ENCODE assay signal across 9 cellular contexts in the genomic region with DNA sequence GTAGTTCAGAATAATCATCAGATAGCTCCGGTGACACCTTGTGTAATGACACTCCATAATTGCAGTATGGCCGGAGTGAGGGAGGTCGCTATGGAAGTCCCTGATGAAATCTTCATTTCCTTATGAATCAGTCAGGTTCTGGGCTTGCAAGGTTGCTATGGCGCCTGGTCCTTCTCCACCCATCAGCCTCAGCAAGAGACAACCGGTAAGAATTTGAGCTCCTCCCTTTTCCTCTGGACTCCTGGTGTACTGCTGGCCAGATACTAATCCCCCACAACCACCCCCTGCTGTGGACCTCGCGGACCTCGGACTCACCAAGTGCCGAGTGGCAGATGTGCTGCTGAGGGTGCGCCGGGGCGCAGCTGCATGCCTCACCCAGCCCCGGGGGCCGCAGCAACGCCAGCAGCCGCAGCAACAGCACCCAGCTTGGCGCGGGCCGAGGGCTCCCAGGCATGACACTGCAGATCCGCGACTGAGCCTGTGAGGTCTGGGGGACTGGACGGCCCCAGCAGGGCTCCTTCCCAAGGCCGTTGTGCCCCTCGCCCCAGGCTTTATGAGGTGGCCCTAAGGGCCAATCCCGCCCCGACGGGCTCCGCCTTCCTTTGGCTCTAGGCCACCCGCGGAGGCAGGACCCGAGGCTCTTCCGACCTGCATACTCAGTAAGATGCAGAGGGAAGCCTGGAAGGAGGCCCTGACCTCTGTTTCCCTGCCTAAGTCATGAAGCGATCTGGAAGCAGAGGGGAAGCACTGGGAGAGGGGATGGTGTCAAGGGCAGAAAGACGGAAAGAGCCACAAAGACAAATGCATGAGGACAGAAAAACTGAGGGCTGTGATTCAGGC. TPM values are rescaled to one million over a fixed set of nuclear protein-coding genes. Genes with fewer than 3 reads are reported as not detected.
DNase-seq lines count a peak whose midpoint lies in the region; ATAC-seq and TF ChIP-seq lines count a peak whose summit lies in the region.
"Had no signal": no experiment of that assay in that cellular context is flagged by ENCODE, and none has a peak within 500 bp of the region (broad histone marks: within the 10 kb centered on the region; RNA-seq: fewer than 3 reads in every experiment).

Gene TIMP4 (minus strand): TSS at position 526 of the 840 bp plus-strand sequence. CDS start 72 bp downstream, at position 454.

- peaks cover 7% of the 10 kb centered on the region for H3K36me3 ChIP-seq in thoracic aorta
- H3K36me3 ChIP-seq: cardiac muscle cell had no signal

- peak within 1 kb of the TSS; percentile 52 to 66 for H3K27ac ChIP-seq in thoracic aorta
- H3K27ac ChIP-seq: cardiac muscle cell had no signal

- no peaks in the 10 kb centered on the region for H3K27me3 ChIP-seq in thoracic aorta (replicated peaks; ENCODE audit: insufficient read depth)
- H3K27me3 ChIP-seq: cardiac muscle cell had no signal

- TF ChIP-seq CTCF in choroid plexus epithelial cell (conservative IDR thresholded peaks at IDR 0.05; ENCODE audit: low read depth, low read length) (no peak), thoracic aorta (IDR thresholded peaks at IDR 0.05) (no peak)

- DNase-seq in NCI-H1417 (lab: John Stamatoyannopoulos, UW) (peak in 2 of 3 experiments; percentile 65 to 77), NCI-H1417 treated with DMSO at 0.1 percent for 48 hours (lab: John Stamatoyannopoulos, UW) (no peak), choroid plexus epithelial cell (ENCODE audit: low read depth) (peak; percentile 94), left lobe of liver (ENCODE audit: low spot score) (no peak), thoracic aorta (ENCODE audit: low spot score) (no peak), T1000 (lab: John Stamatoyannopoulos, UW) (no peak), cerebellar nuclear complex (lab: John Stamatoyannopoulos, UW) (no peak)
- no peak for DNase-seq in stimulated activated CD4-positive, alpha-beta T cell treated with anti-CD3 and anti-CD28 coated beads, Interleukin-4, amount 100 ng/mL, for 4 hours

- ATAC-seq in left lobe of liver (peak; percentile 77), thoracic aorta (ENCODE audit: insufficient number of reproducible peaks, low FRiP score, low read depth) (peak; percentile 30)

- H3K9me3 ChIP-seq in thoracic aorta: no peaks in the 10 kb centered on the region

- H3K4me3 ChIP-seq in choroid plexus epithelial cell (ENCODE audit: low read depth, low read length) (peak within 1 kb of the TSS; percentile 55), thoracic aorta (peak within 1 kb of the TSS; percentile 73)
- H3K4me3 ChIP-seq: cardiac muscle cell had no signal

- H3K4me1 ChIP-seq in thoracic aorta (ENCODE audit: control insufficient read depth in 1 of 2, low read depth in 2 of 2): peaks cover 29 to 58% of the 10 kb centered on the region in 2 donors

RNA-seq across cellular contexts. Expression of gene TIMP4, which starts in this region (rescaled TPM):
- total RNA-seq in left lobe of liver (0.53 TPM), thoracic aorta (10 to 100 TPM; 56.7 to 73.9 TPM)
- total RNA-seq: cardiac muscle cell had no signal

Comparison
In these comparisons a context has a peak if more than half of its experiments do, and no peak if none do; other contexts are left out.
1. RNA of gene TIMP4 (total RNA-seq): 56.7 to 73.9 TPM in thoracic aorta; 0.53 TPM in left lobe of liver (single experiment); every median in the first group is over 10 times any median in the second.
2. DNase-seq: peak in NCI-H1417 (2 of 3) and choroid plexus epithelial cell (single experiment); none in NCI-H1417 treated with DMSO at 0.1 percent for 48 hours (single experiment), left lobe of liver (single experiment), thoracic aorta (single experiment), T1000 (single experiment), stimulated activated CD4-positive, alpha-beta T cell treated with anti-CD3 and anti-CD28 coated beads, Interleukin-4, amount 100 ng/mL, for 4 hours (0 of 2) and cerebellar nuclear complex (0 of 2).
3. Peak in ATAC-seq in left lobe of liver; RNA of the gene not detected or under 1 TPM.